Comparison of ENCODE assay signal across 14 cellular contexts in the genomic region with DNA sequence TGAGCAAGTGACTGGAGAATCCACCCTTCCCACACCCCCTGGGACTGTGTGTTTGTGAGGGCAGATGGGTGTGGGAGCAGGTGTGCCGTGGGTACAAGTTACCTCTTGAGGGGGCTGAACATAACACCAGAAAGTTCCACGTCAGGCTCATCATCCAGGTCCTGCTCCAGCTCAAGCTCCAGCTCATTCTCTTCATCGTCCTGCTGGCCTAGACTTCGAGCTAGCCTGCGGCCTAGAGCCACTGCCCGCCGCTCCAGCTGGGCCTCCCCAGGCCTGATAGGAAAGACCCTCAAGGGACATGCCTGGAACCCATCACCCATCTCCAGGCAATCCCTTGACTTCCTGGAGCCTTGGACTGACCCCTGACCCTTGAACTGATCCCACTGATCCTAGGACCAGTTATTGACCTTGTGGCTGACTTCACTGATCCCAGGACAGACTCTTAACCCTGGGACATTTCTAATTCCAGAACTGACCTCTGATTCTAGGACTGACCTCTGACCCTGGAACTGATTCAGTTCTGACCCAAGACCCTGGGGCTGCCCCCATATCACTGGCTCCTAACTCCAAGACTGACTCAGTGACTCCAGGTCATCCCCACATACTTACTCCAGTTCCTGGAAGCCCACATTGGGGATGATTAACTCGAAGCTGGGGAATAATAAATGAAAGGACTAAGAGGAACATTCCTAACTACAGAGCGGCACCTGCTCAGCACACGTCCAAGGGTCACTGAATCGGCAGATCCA. TPM values are rescaled to one million over a fixed set of nuclear protein-coding genes. Genes with fewer than 3 reads are reported as not detected.
DNase-seq lines count a peak whose midpoint lies in the region; ATAC-seq and TF ChIP-seq lines count a peak whose summit lies in the region.
"Had no signal": no experiment of that assay in that cellular context is flagged by ENCODE, and none has a peak within 500 bp of the region (broad histone marks: within the 10 kb centered on the region; RNA-seq: fewer than 3 reads in every experiment).

No MANE protein-coding gene starts in this region.

- ATAC-seq in GM21360 (IDR thresholded peaks at IDR 0.05; ENCODE audit: unreplicated experiment) = no peak
- ATAC-seq: Right ventricle myocardium inferior had no signal

- H3K36me3 ChIP-seq in right atrium auricular region = no peaks in the 10 kb centered on the region
- no peaks in the 10 kb centered on the region for H3K36me3 ChIP-seq in testis (ENCODE audit: low read depth, missing control alignments)
- no peaks in the 10 kb centered on the region for H3K36me3 ChIP-seq in uterus
- H3K36me3 ChIP-seq: MG63 had no signal

- H3K27ac ChIP-seq in right atrium auricular region (no peak overlapping the region), testis (no peak overlapping the region), uterus (no peak overlapping the region)

- TF ChIP-seq POLR2A in testis (IDR thresholded peaks at IDR 0.05) (no peak), uterus (IDR thresholded peaks at IDR 0.05) (no peak)

- H3K4me3 ChIP-seq in right atrium auricular region = no peak overlapping the region
- H3K4me3 ChIP-seq in epithelial cell of proximal tubule (ENCODE audit: low read depth, low read length) = no peak overlapping the region
- H3K4me3 ChIP-seq in testis = no peak overlapping the region
- no peak overlapping the region for H3K4me3 ChIP-seq in uterus
- H3K4me3 ChIP-seq: MG63 had no signal

- DNase-seq in cardiac septum (ENCODE audit: low spot score) = peak; percentile 54
- DNase-seq in right atrium auricular region (ENCODE audit: low spot score) = no peak
- peak; percentile 63 for DNase-seq in epithelial cell of proximal tubule (ENCODE audit: low read depth)
- peak; percentile 68 for DNase-seq in mesenteric fat pad (ENCODE audit: low spot score)
- no peak for DNase-seq in NCI-H748 treated with DMSO at 0.1 percent for 48 hours (lab: John Stamatoyannopoulos, UW)
- DNase-seq in testis = no peak
- no peak for DNase-seq in uterus
- DNase-seq: GOT3, MG63, NCI-H1105 treated with DMSO at 0.1 percent for 48 hours, NCI-H187, NCI-H446 had no signal

- WGBS in testis, 2 donors = 89 to 97% methylated on average over 5 to 11 of the region's 11 CpGs

- intact Hi-C loops in cardiac septum (cut with DNase I) (no loop called here), testis (cut with DNase I; ENCODE audit: low total_unique reads) (no loop called here), uterus (cut with DNase I; ENCODE audit: low total_unique reads) (no loop called here)

- H3K27me3 ChIP-seq in right atrium auricular region (no peaks in the 10 kb centered on the region), testis (no peaks in the 10 kb centered on the region), uterus (peaks cover 0 to 5% of the 10 kb centered on the region in 2 donors)

- H3K4me1 ChIP-seq in right atrium auricular region (peaks cover 0 to 20% of the 10 kb centered on the region in 2 donors), testis (peaks cover 10% of the 10 kb centered on the region), uterus (peaks cover 0 to 14% of the 10 kb centered on the region in 2 donors)

- no peaks in the 10 kb centered on the region for H3K9me3 ChIP-seq in right atrium auricular region
- no peaks in the 10 kb centered on the region for H3K9me3 ChIP-seq in testis
- no peaks in the 10 kb centered on the region for H3K9me3 ChIP-seq in uterus
- H3K9me3 ChIP-seq: MG63 had no signal

- TF ChIP-seq CTCF in right atrium auricular region (IDR thresholded peaks at IDR 0.05) (no peak), epithelial cell of proximal tubule (conservative IDR thresholded peaks at IDR 0.05; ENCODE audit: low read depth, low read length) (no peak), testis (IDR thresholded peaks at IDR 0.05) (no peak), uterus (IDR thresholded peaks at IDR 0.05) (no peak)

RNA-seq across cellular contexts. Expression of a gene that starts 11.8 kb away (rescaled TPM):
- total RNA-seq in cardiac septum (3.5 TPM), right atrium auricular region (1 to 10 TPM; 4.6 to 5.5 TPM), epithelial cell of proximal tubule (3.5 and 15.9 TPM in 2 replicates), mesenteric fat pad (2.2 TPM), testis (10 to 100 TPM; 21.6 to 49.0 TPM), uterus (1 to 10 TPM in 2 of 4 donors, not detected in 2; 2.1 to 8.4 TPM)
- 39.0 TPM for polyA plus RNA-seq in testis (ENCODE audit: insufficient read depth, low read depth, low replicate concordance)

Comparison
In these comparisons a context has a peak if more than half of its experiments do, and no peak if none do; other contexts are left out.
1. DNase-seq: peak in cardiac septum (single experiment), epithelial cell of proximal tubule (single experiment) and mesenteric fat pad (single experiment); none in right atrium auricular region (single experiment), NCI-H748 treated with DMSO at 0.1 percent for 48 hours (single experiment), testis (single experiment) and uterus (0 of 2).